8 cellular contexts compared by ENCODE assay signal in the genomic region with DNA sequence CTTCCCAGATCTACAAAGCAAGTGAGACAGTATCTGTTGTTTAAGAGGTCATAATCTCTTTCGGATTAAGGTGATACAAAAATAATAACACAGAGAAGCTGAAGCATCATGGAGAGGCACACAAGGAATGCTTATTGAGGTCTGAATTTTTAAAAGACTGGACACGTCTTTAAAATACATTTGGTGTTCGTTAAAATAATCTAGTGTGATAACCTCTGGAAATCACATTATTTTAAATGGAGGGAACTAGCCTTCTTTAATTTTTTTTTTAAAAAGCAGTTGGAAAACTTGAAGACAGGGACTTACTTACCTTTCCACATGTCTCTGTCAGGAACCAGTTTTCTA. TPM values are rescaled to one million over a fixed set of nuclear protein-coding genes. Genes with fewer than 3 reads are reported as not detected.
DNase-seq lines count a peak whose midpoint lies in the region; ATAC-seq and TF ChIP-seq lines count a peak whose summit lies in the region.

No MANE protein-coding gene starts in this region.

- H3K9me3 ChIP-seq in BLaER1 treated with 17β-estradiol and CSF1 and Interleukin-3, amounts not matched to agents 10 nM and 100 nM (replicated peaks in 1 of 11) = peaks cover 18 to 34% (median 28%) of the 10 kb centered on the region in 11 experiments; a peak in 21 of 22 replicates
- H3K9me3 ChIP-seq in duodenal mucosa (ENCODE audit: control insufficient read depth in 1 of 2, low read length in 2 of 2) = peaks cover 0 to 4% of the 10 kb centered on the region in 2 donors
- peaks cover 0 to 5% (median 0%) of the 10 kb centered on the region in 3 donors for H3K9me3 ChIP-seq in adrenal gland (replicated peaks in 1 of 3)

- H3K27me3 Mint-ChIP-seq in naive thymus-derived CD8-positive, alpha-beta T cell = peaks cover 7 to 31% (median 10%) of the 10 kb centered on the region in 5 donors

- TF ChIP-seq CTCF in LNCaP clone FGC (IDR thresholded peaks at IDR 0.05; ENCODE audit: control insufficient read depth, extremely low read depth, insufficient read depth) (no peak), adrenal gland (IDR thresholded peaks at IDR 0.05) (no peak)

- H3K9me3 Mint-ChIP-seq in naive thymus-derived CD8-positive, alpha-beta T cell = peaks cover 0 to 17% (median 5%) of the 10 kb centered on the region in 9 donors

- DNase-seq in LNCaP clone FGC (ENCODE audit: low read depth) = no peak
- DNase-seq in naive thymus-derived CD8-positive, alpha-beta T cell = no peak
- no peak for DNase-seq in adrenal gland

- peak overlapping the region; percentile 83 to 97 (median 95) for H3K4me3 Mint-ChIP-seq in naive thymus-derived CD8-positive, alpha-beta T cell

- ATAC-seq in naive thymus-derived CD8-positive, alpha-beta T cell = no peak
- ATAC-seq in HG02938 (IDR thresholded peaks at IDR 0.05; ENCODE audit: unreplicated experiment) = no peak
- no peak for ATAC-seq in HG03196 (IDR thresholded peaks at IDR 0.05; ENCODE audit: unreplicated experiment)
- ATAC-seq in HG02981 (IDR thresholded peaks at IDR 0.05; ENCODE audit: unreplicated experiment) = no peak

- peaks cover 2 to 16% (median 11%) of the 10 kb centered on the region in 3 donors for H3K36me3 Mint-ChIP-seq in naive thymus-derived CD8-positive, alpha-beta T cell

- TF ChIP-seq POLR2A in adrenal gland (IDR thresholded peaks at IDR 0.05) = no peak

- no peak overlapping the region for H3K27ac Mint-ChIP-seq in naive thymus-derived CD8-positive, alpha-beta T cell

- peaks cover 0 to 28% (median 12%) of the 10 kb centered on the region in 11 experiments; a peak in 12 of 22 replicates for H4K20me1 ChIP-seq in BLaER1 treated with 17β-estradiol and CSF1 and Interleukin-3, amounts not matched to agents 10 nM and 100 nM

- H3K36me3 ChIP-seq in BLaER1 treated with 17β-estradiol and CSF1 and Interleukin-3, amounts not matched to agents 10 nM and 100 nM = no peaks in the 10 kb centered on the region
- no peaks in the 10 kb centered on the region for H3K36me3 ChIP-seq in duodenal mucosa (ENCODE audit: control insufficient read depth in 1 of 2, insufficient read depth in 2 of 2, low read length in 2 of 2)
- no peaks in the 10 kb centered on the region for H3K36me3 ChIP-seq in adrenal gland (replicated peaks in 1 of 2)

- peaks cover 18 to 35% (median 28%) of the 10 kb centered on the region in 4 donors for H3K4me1 Mint-ChIP-seq in naive thymus-derived CD8-positive, alpha-beta T cell

- POLR2A ChIA-PET in naive thymus-derived CD8-positive, alpha-beta T cell (lab: Charles Lee) = no interaction called here

- H3K4me3 ChIP-seq in BLaER1 treated with 17β-estradiol and CSF1 and Interleukin-3, amounts not matched to agents 10 nM and 100 nM = peak overlapping the region; percentile 76 to 93 (median 89); a peak in 19 of 20 replicates
- H3K4me3 ChIP-seq in LNCaP clone FGC (ENCODE audit: low read depth, low read length) (peak overlapping the region; percentile 82), duodenal mucosa (ENCODE audit: low read depth in 1 of 2, low read length in 2 of 2) (peak overlapping the region; percentile 74 to 88), adrenal gland (peak overlapping the region in 1 of 4 donors; percentile 93)

- H3K27ac ChIP-seq in BLaER1 treated with 17β-estradiol and CSF1 and Interleukin-3, amounts not matched to agents 10 nM and 100 nM = no peak overlapping the region
- H3K27ac ChIP-seq in duodenal mucosa (ENCODE audit: low read depth, low read length) (no peak overlapping the region), adrenal gland (no peak overlapping the region)

- H3K9ac ChIP-seq in BLaER1 treated with 17β-estradiol and CSF1 and Interleukin-3, amounts not matched to agents 10 nM and 100 nM = peak overlapping the region in 3 of 11 experiments; percentile 80 to 84 (median 83); a peak in 7 of 22 replicates
- H3K9ac ChIP-seq in duodenal mucosa (ENCODE audit: low read depth in 1 of 2, low read length in 2 of 2) = peak overlapping the region; percentile 62 to 76

- peaks cover 9 to 33% (median 25%) of the 10 kb centered on the region in 10 experiments for H3K4me1 ChIP-seq in BLaER1 treated with 17β-estradiol and CSF1 and Interleukin-3, amounts not matched to agents 10 nM and 100 nM
- H3K4me1 ChIP-seq in duodenal mucosa (ENCODE audit: control insufficient read depth in 1 of 2, insufficient read depth in 2 of 2, low read length in 2 of 2) (peaks cover 19 to 38% of the 10 kb centered on the region in 2 donors), adrenal gland (replicated peaks in 1 of 2) (peaks cover 10 to 23% of the 10 kb centered on the region in 2 donors)

- intact Hi-C loops in adrenal gland (cut with DNase I) = loop anchor here (10.0 kb wide), 1 partner anchor 162 kb away; no protein-coding TSS in a partner anchor

- H3K4me2 ChIP-seq in BLaER1 treated with 17β-estradiol and CSF1 and Interleukin-3, amounts not matched to agents 10 nM and 100 nM = peak overlapping the region; percentile 89 to 100 (median 98)

- H3K27me3 ChIP-seq in BLaER1 treated with 17β-estradiol and CSF1 and Interleukin-3, amounts not matched to agents 10 nM and 100 nM = peaks cover 25 to 31% (median 29%) of the 10 kb centered on the region in 11 experiments
- H3K27me3 ChIP-seq in duodenal mucosa (ENCODE audit: control insufficient read depth in 1 of 2, insufficient read depth in 2 of 2, low read length in 2 of 2) (no peaks in the 10 kb centered on the region), adrenal gland (no peaks in the 10 kb centered on the region)

- WGBS in adrenal gland, 4 donors = 47 to 61% (median 48%) methylated on average over 3 of the region's 3 CpGs

RNA-seq across cellular contexts. Expression of gene LRRC1, which starts 1.9 kb away (rescaled TPM):
- 1 to 10 TPM; 2.5 to 3.8 TPM for total RNA-seq in naive thymus-derived CD8-positive, alpha-beta T cell
- polyA plus RNA-seq in naive thymus-derived CD8-positive, alpha-beta T cell = 1 to 10 TPM in 2 of 3 donors, under 1 TPM in 1; 0.73 to 1.7 (median 1.5) TPM
- total RNA-seq in adrenal gland = 1 to 10 TPM; 2.1 to 7.8 (median 4.0) TPM
- polyA plus RNA-seq in adrenal gland = 1 to 10 TPM; 3.3 to 5.6 (median 4.7) TPM
